In genomic region chr4:73308286-73308685, GRCh38 we compare ENCODE assay signal across 8 cellular contexts. TPM values are rescaled to one million over a fixed set of nuclear protein-coding genes. Genes with fewer than 3 reads are reported as not detected.
DNase-seq lines count a peak whose midpoint lies in the region; ATAC-seq and TF ChIP-seq lines count a peak whose summit lies in the region.

No MANE protein-coding gene starts in this region.

- H3F3A ChIP-seq in Loucy (ENCODE audit: low read depth): no peaks in the 10 kb centered on the region
- H3F3A ChIP-seq in neural progenitor cell (ENCODE audit: low read depth): no peaks in the 10 kb centered on the region

- H3K36me3 Mint-ChIP-seq in WTC11: no peaks in the 10 kb centered on the region
- H3K36me3 Mint-ChIP-seq in neural progenitor cell: no peaks in the 10 kb centered on the region

- no peaks in the 10 kb centered on the region for H3K79me2 ChIP-seq in Loucy (ENCODE audit: insufficient read depth, low read length)
- H3K79me2 ChIP-seq in neural progenitor cell (ENCODE audit: low read depth): no peaks in the 10 kb centered on the region

- CTCF ChIA-PET in WTC11 (lab: Charles Lee): no interaction called here

- H3K4me1 ChIP-seq in Loucy (ENCODE audit: insufficient read depth, low read length, poor library complexity, severe bottlenecking) (no peaks in the 10 kb centered on the region), neural progenitor cell (no peaks in the 10 kb centered on the region)

- no peaks in the 10 kb centered on the region for H3K9me3 ChIP-seq in Loucy (ENCODE audit: insufficient read depth, low read depth, low read length)
- H3K9me3 ChIP-seq in neural progenitor cell (ENCODE audit: low read depth): no peaks in the 10 kb centered on the region

- H3K4me2 ChIP-seq in Loucy (ENCODE audit: low read depth, low read length, poor library complexity, severe bottlenecking): no peak overlapping the region
- H3K4me2 ChIP-seq in neural progenitor cell: no peak overlapping the region

- TF ChIP-seq CTCF in GM12874 (IDR thresholded peaks at IDR 0.05; ENCODE audit: insufficient read depth, low read depth, low read length) (peak; percentile 36), Loucy (conservative IDR thresholded peaks at IDR 0.05; ENCODE audit: low read length) (peak; percentile 58), WTC11 (IDR thresholded peaks at IDR 0.05) (no peak), neural progenitor cell (IDR thresholded peaks at IDR 0.05) (no peak)

- POLR2A ChIA-PET in WTC11 (lab: Charles Lee): no interaction called here

- ATAC-seq in WTC11 (peak; percentile 59; the same call in 1 of the 2 replicates), GM19328 (IDR thresholded peaks at IDR 0.05; ENCODE audit: unreplicated experiment) (no peak)

- no peaks in the 10 kb centered on the region for H3K4me1 Mint-ChIP-seq in WTC11
- no peaks in the 10 kb centered on the region for H3K4me1 Mint-ChIP-seq in neural progenitor cell

- H4K20me1 ChIP-seq in Loucy (ENCODE audit: insufficient read depth, low read length, poor library complexity, severe bottlenecking) (no peaks in the 10 kb centered on the region), neural progenitor cell (ENCODE audit: low read depth) (no peaks in the 10 kb centered on the region)

- H3K27me3 ChIP-seq in Loucy (ENCODE audit: insufficient read depth, low read length, poor library complexity, severe bottlenecking): no peaks in the 10 kb centered on the region
- H3K27me3 ChIP-seq in neural progenitor cell: no peaks in the 10 kb centered on the region

- no peak overlapping the region for H3K9ac ChIP-seq in Loucy (ENCODE audit: low read depth, low read length, poor library complexity, severe bottlenecking)
- H3K9ac ChIP-seq in neural progenitor cell: no peak overlapping the region

- H2AFZ ChIP-seq in Loucy (ENCODE audit: low read length): no peak overlapping the region
- H2AFZ ChIP-seq in neural progenitor cell (replicated peaks): no peak overlapping the region

- DNase-seq in WTC11 (ENCODE audit: low spot score): no peak
- peak; percentile 5 for DNase-seq in neural progenitor cell (ENCODE audit: low spot score)
- no peak for DNase-seq in activated CD4-positive, alpha-beta T cell treated with anti-CD3 and anti-CD28 coated beads for 1 hour
- DNase-seq in activated CD4-positive, alpha-beta T cell treated with anti-CD3 and anti-CD28 coated beads, Interleukin-2, amount 50 U/mL, for 48 hours: no peak
- DNase-seq in NCI-H128 (lab: John Stamatoyannopoulos, UW; ENCODE audit: unreplicated experiment): no peak

- H3K9me2 ChIP-seq in Loucy (replicated peaks; ENCODE audit: low read depth, low read length): no peaks in the 10 kb centered on the region

- no peak overlapping the region for H3K4me3 ChIP-seq in Loucy (ENCODE audit: low read length, poor library complexity, severe bottlenecking)
- H3K4me3 ChIP-seq in neural progenitor cell: no peak overlapping the region

- no peak overlapping the region for H3K27ac ChIP-seq in neural progenitor cell

- H3K27ac Mint-ChIP-seq in WTC11 (no peak overlapping the region; the same call in 1 of the 2 replicates), neural progenitor cell (no peak overlapping the region)

- H3K9me3 Mint-ChIP-seq in WTC11: peaks cover 4% of the 10 kb centered on the region
- no peaks in the 10 kb centered on the region for H3K9me3 Mint-ChIP-seq in neural progenitor cell

- no peaks in the 10 kb centered on the region for H3K36me3 ChIP-seq in Loucy (ENCODE audit: insufficient read depth, low read length)
- H3K36me3 ChIP-seq in neural progenitor cell: no peaks in the 10 kb centered on the region

- H3K27me3 Mint-ChIP-seq in WTC11 (ENCODE audit: low read depth) (no peaks in the 10 kb centered on the region), neural progenitor cell (ENCODE audit: insufficient read depth, low read depth) (no peaks in the 10 kb centered on the region)

- H3K4me3 Mint-ChIP-seq in WTC11 (no peak overlapping the region), neural progenitor cell (no peak overlapping the region)

TF ChIP-seq in WTC11, 78 proteins besides CTCF, POLR2A, EP300 and RAD21:
- TF ChIP-seq JAZF1 (CRISPR knock-in tag; IDR thresholded peaks at IDR 0.05) (no peak), SOX15 (CRISPR knock-in tag; IDR thresholded peaks at IDR 0.05) (no peak), AR (CRISPR knock-in tag; IDR thresholded peaks at IDR 0.05) (no peak), ZBTB21 (CRISPR knock-in tag; IDR thresholded peaks at IDR 0.05; ENCODE audit: borderline replicate concordance) (no peak), MLX (CRISPR knock-in tag; IDR thresholded peaks at IDR 0.05) (no peak), SMAD3 (CRISPR knock-in tag; IDR thresholded peaks at IDR 0.05; ENCODE audit: borderline replicate concordance) (no peak), CREB1 (CRISPR knock-in tag; IDR thresholded peaks at IDR 0.05) (no peak), IRF2 (CRISPR knock-in tag; IDR thresholded peaks at IDR 0.05; ENCODE audit: borderline replicate concordance, low read depth) (no peak), FOXJ3 (CRISPR knock-in tag; IDR thresholded peaks at IDR 0.05; ENCODE audit: borderline replicate concordance) (no peak), NR2C2 (CRISPR knock-in tag; IDR thresholded peaks at IDR 0.05) (no peak)

RNA-seq across cellular contexts. Expression of gene ANKRD17, which starts 49.7 kb away (rescaled TPM):
- total RNA-seq in WTC11 (2021) (66.9 to 76.0 TPM (median 71.0 TPM) in 3 replicates), neural progenitor cell (ENCODE audit: low replicate concordance) (61.9 and 67.3 TPM in 2 replicates)

Comparison
In these comparisons a context has a peak if more than half of its experiments do, and no peak if none do; other contexts are left out.
1. CTCF ChIP-seq: peak in GM12874 (single experiment) and Loucy (single experiment); none in WTC11 (single experiment) and neural progenitor cell (single experiment).